ENCODE assay signal across 7 cellular contexts in genomic region chr12:94261781-94262180, GRCh38.
DNase-seq lines count a peak whose midpoint lies in the region; ATAC-seq and TF ChIP-seq lines count a peak whose summit lies in the region.

No MANE protein-coding gene starts in this region.

- peaks cover 28% of the 10 kb centered on the region for H3K4me1 Mint-ChIP-seq in activated T-helper 2 cell treated with anti-CD3 and anti-CD28 coated beads, Interferon-gamma antibody, Interleukin-2, Interleukin-4, amounts not matched to agents 10 μg/mL and 5 μg/mL and 100 μg/mL, durations not matched to agents 14 hours and 24 hours and 36 hours (ENCODE audit: low read depth)

- TF ChIP-seq CTCF in IMR-90 (conservative IDR thresholded peaks at IDR 0.05; ENCODE audit: low read depth, low read length) (no peak), stomach (IDR thresholded peaks at IDR 0.05) (no peak)

- peak overlapping the region; percentile 74 for H3K4ac ChIP-seq in IMR-90 (ENCODE audit: low read depth, low read length)

- peak overlapping the region; percentile 40 for H4K91ac ChIP-seq in IMR-90 (ENCODE audit: insufficient read depth, low read depth, low read length)

- H4K5ac ChIP-seq in IMR-90 (ENCODE audit: low read depth, low read length), result peak overlapping the region; percentile 67

- H2BK15ac ChIP-seq in IMR-90 (ENCODE audit: low read depth, low read length), result peak overlapping the region; percentile 7; the same call in 2 of the 3 replicates

- TF ChIP-seq EP300 in stomach (IDR thresholded peaks at IDR 0.05), result no peak

- no peaks in the 10 kb centered on the region for H3K36me3 ChIP-seq in IMR-90 (ENCODE audit: control insufficient read depth, insufficient read depth, low read length)
- no peaks in the 10 kb centered on the region for H3K36me3 ChIP-seq in stomach

- intact Hi-C loops in IMR-90 (cut with micrococcal nuclease), result no loop called here
- intact Hi-C loops in activated T-helper 2 cell treated with anti-CD3 and anti-CD28 coated beads, Interferon-gamma antibody, Interleukin-2, Interleukin-4, amounts not matched to agents 10 μg/mL and 5 μg/mL and 100 μg/mL, durations not matched to agents 14 hours and 24 hours and 36 hours (cut with micrococcal nuclease), result loop anchor here (1.0 to 2.0 kb wide), 4 partner anchors 53 to 197 kb away; partner anchors contain the start of genes CEP83 and PLXNC1
- intact Hi-C loops in right cardiac atrium (cut with DNase I), result no loop called here
- intact Hi-C loops in stomach (cut with DNase I; ENCODE audit: low total_unique reads), result no loop called here

- peaks cover 2% of the 10 kb centered on the region; the same call in 1 of the 2 replicates for H3K9me1 ChIP-seq in IMR-90 (ENCODE audit: insufficient read depth, low read length)

- WGBS in IMR-90 (ENCODE audit: extremely low coverage in 2 of 2, insufficient read length in 1 of 2), 2 experiments, result no CpG with 5 or more reads among the region's 3 CpGs
- 46% methylated on average over 3 of the region's 3 CpGs for WGBS in right cardiac atrium
- WGBS in stomach, 5 donors, result 56 to 71% (median 58%) methylated on average over 3 of the region's 3 CpGs

- H3K18ac ChIP-seq in IMR-90 (ENCODE audit: low read depth, low read length), result peak overlapping the region; percentile 70

- no TSS peak for BruUV-seq in IMR-90 (replicated peaks; lab: Mats Ljungman, UMichigan)

- H3K4me1 ChIP-seq in IMR-90 (ENCODE audit: control insufficient read depth, insufficient read depth, low read length), result peaks cover 8% of the 10 kb centered on the region
- H3K4me1 ChIP-seq in right cardiac atrium (ENCODE audit: control insufficient read depth, insufficient read depth, low read length), result peaks cover 8% of the 10 kb centered on the region
- H3K4me1 ChIP-seq in stomach, result peaks cover 16 to 35% (median 22%) of the 10 kb centered on the region in 4 donors

- H2BK20ac ChIP-seq in IMR-90 (ENCODE audit: low read depth, low read length), result peak overlapping the region; percentile 77

- peak overlapping the region; percentile 30 for H2BK120ac ChIP-seq in IMR-90 (ENCODE audit: low read depth, low read length)

- no peak overlapping the region for H3K4me3 Mint-ChIP-seq in activated T-helper 2 cell treated with anti-CD3 and anti-CD28 coated beads, Interferon-gamma antibody, Interleukin-2, Interleukin-4, amounts not matched to agents 10 μg/mL and 5 μg/mL and 100 μg/mL, durations not matched to agents 14 hours and 24 hours and 36 hours (ENCODE audit: low read depth)

- peak overlapping the region; percentile 51 for H3K4me3 ChIP-seq in IMR-90 (ENCODE audit: insufficient read depth, low read depth, low read length)
- peak overlapping the region; percentile 60 for H3K4me3 ChIP-seq in right cardiac atrium (ENCODE audit: low read length)
- peak overlapping the region; percentile 43 to 55 (median 47) for H3K4me3 ChIP-seq in stomach

- peak overlapping the region; percentile 61 for H3K4me2 ChIP-seq in IMR-90 (ENCODE audit: low read depth, low read length)

- H3K27ac ChIP-seq in IMR-90 (ENCODE audit: insufficient read depth, low read length), result peak overlapping the region; percentile 88
- H3K27ac ChIP-seq in right cardiac atrium (ENCODE audit: low read length), result peak overlapping the region; percentile 73
- H3K27ac ChIP-seq in stomach, result peak overlapping the region; percentile 18 to 90 (median 82)

- ATAC-seq in IMR-90 (ENCODE audit: low read depth) (no peak), right cardiac atrium (no peak)

- peak overlapping the region; percentile 91 for H3K27ac Mint-ChIP-seq in activated T-helper 2 cell treated with anti-CD3 and anti-CD28 coated beads, Interferon-gamma antibody, Interleukin-2, Interleukin-4, amounts not matched to agents 10 μg/mL and 5 μg/mL and 100 μg/mL, durations not matched to agents 14 hours and 24 hours and 36 hours

- no peaks in the 10 kb centered on the region for H3K9me3 Mint-ChIP-seq in activated T-helper 2 cell treated with anti-CD3 and anti-CD28 coated beads, Interferon-gamma antibody, Interleukin-2, Interleukin-4, amounts not matched to agents 10 μg/mL and 5 μg/mL and 100 μg/mL, durations not matched to agents 14 hours and 24 hours and 36 hours

- no peak overlapping the region for H2AK5ac ChIP-seq in IMR-90 (ENCODE audit: low read depth, low read length)

- dilution Hi-C loops in IMR-90 (cut with HindIII; ENCODE audit: low sequenced_read_pairs, unreplicated experiment), result no loop called here

- no peaks in the 10 kb centered on the region for H3K9me3 ChIP-seq in IMR-90 (ENCODE audit: control insufficient read depth, insufficient read depth, low read length)
- no peaks in the 10 kb centered on the region for H3K9me3 ChIP-seq in right cardiac atrium (ENCODE audit: control insufficient read depth, low read length)
- no peaks in the 10 kb centered on the region for H3K9me3 ChIP-seq in stomach

- H3K9ac ChIP-seq in IMR-90 (ENCODE audit: low read depth, low read length), result peak overlapping the region; percentile 8

- CTCF ChIA-PET in IMR-90 (lab: Yijun Ruan, JAX), result interaction anchor here (1.0 kb wide), 1 partner anchor 53 kb away, joined by 3 read pairs; no protein-coding TSS in a partner anchor

- H4K8ac ChIP-seq in IMR-90 (ENCODE audit: low read depth in 2 of 2, low read length in 2 of 2), result peak overlapping the region; percentile 82 to 99

- H2AFZ ChIP-seq in IMR-90 (replicated peaks; ENCODE audit: low read length, poor library complexity), result peak overlapping the region; percentile 93

- in situ Hi-C loops in IMR-90 (cut with MboI; ENCODE audit: low sequenced_read_pairs), result no loop called here

- H3K27me3 Mint-ChIP-seq in activated T-helper 2 cell treated with anti-CD3 and anti-CD28 coated beads, Interferon-gamma antibody, Interleukin-2, Interleukin-4, amounts not matched to agents 10 μg/mL and 5 μg/mL and 100 μg/mL, durations not matched to agents 14 hours and 24 hours and 36 hours (ENCODE audit: low read depth), result no peaks in the 10 kb centered on the region

- H3K27me3 ChIP-seq in IMR-90 (ENCODE audit: control insufficient read depth, insufficient read depth, low read length) (no peaks in the 10 kb centered on the region), right cardiac atrium (ENCODE audit: control insufficient read depth, insufficient read depth) (no peaks in the 10 kb centered on the region), stomach (no peaks in the 10 kb centered on the region)

- H2BK5ac ChIP-seq in IMR-90 (ENCODE audit: low read depth, low read length, poor library complexity, severe bottlenecking), result peak overlapping the region; percentile 29

- DNase-seq in IMR-90 (no peak), right cardiac atrium (no peak), stomach (no peak), NCI-H1105 treated with DMSO at 0.1 percent for 48 hours (lab: John Stamatoyannopoulos, UW) (no peak), COR-L47 (lab: John Stamatoyannopoulos, UW) (no peak), NCI-H2107 (lab: John Stamatoyannopoulos, UW) (no peak)
- DNase-seq in activated T-helper 2 cell treated with anti-CD3 and anti-CD28 coated beads, Interferon-gamma antibody, Interleukin-2, Interleukin-4, amounts not matched to agents 10 μg/mL and 5 μg/mL and 100 μg/mL, durations not matched to agents 14 hours and 24 hours and 36 hours (ENCODE audit: low spot score), result no peak

- H3K14ac ChIP-seq in IMR-90 (replicated peaks; ENCODE audit: low read depth, low read length), result peak overlapping the region; percentile 81

- H3K23ac ChIP-seq in IMR-90 (ENCODE audit: low read depth, low read length), result 0 out of 2 replicates have a peak overlapping the region, but pooled peaks have one; percentile 5

- TF ChIP-seq RAD21 in IMR-90 (IDR thresholded peaks at IDR 0.05; ENCODE audit: low read length), result no peak

- H3K56ac ChIP-seq in IMR-90 (ENCODE audit: extremely low read depth, insufficient read depth, low read length), result peak overlapping the region; percentile 17; the same call in 1 of the 2 replicates

- H3K36me3 Mint-ChIP-seq in activated T-helper 2 cell treated with anti-CD3 and anti-CD28 coated beads, Interferon-gamma antibody, Interleukin-2, Interleukin-4, amounts not matched to agents 10 μg/mL and 5 μg/mL and 100 μg/mL, durations not matched to agents 14 hours and 24 hours and 36 hours (ENCODE audit: low read depth), result peaks cover 45% of the 10 kb centered on the region

- H4K20me1 ChIP-seq in IMR-90 (ENCODE audit: insufficient read depth, low read length), result no peaks in the 10 kb centered on the region

- no peaks in the 10 kb centered on the region for H3K79me1 ChIP-seq in IMR-90 (ENCODE audit: low read depth in 1 of 2, low read length in 2 of 2)

- TF ChIP-seq POLR2A in IMR-90 (IDR thresholded peaks at IDR 0.05; ENCODE audit: low read depth, low read length) (no peak), stomach (IDR thresholded peaks at IDR 0.05) (no peak)

- H2AK9ac ChIP-seq in IMR-90 (replicated peaks; ENCODE audit: low read depth, low read length, poor library complexity), result no peak overlapping the region

- POLR2A ChIA-PET in IMR-90 (lab: Charles Lee; ENCODE audit: unreplicated experiment), result interaction anchor here (1.4 kb wide), 1 partner anchor 89 kb away, joined by 4 read pairs; no protein-coding TSS in a partner anchor

TF ChIP-seq in IMR-90, 13 proteins besides CTCF, POLR2A, EP300 and RAD21 (continues in another document):
- no peak for TF ChIP-seq RCOR1 (IDR thresholded peaks at IDR 0.05; ENCODE audit: insufficient replicate concordance, low read length)
- TF ChIP-seq ELK1 (IDR thresholded peaks at IDR 0.05; ENCODE audit: borderline replicate concordance, low read depth, low read length), result no peak
- no peak for TF ChIP-seq MAZ (IDR thresholded peaks at IDR 0.05; ENCODE audit: borderline replicate concordance, low read depth, low read length)
- no peak for TF ChIP-seq CHD1 (IDR thresholded peaks at IDR 0.05; ENCODE audit: low read depth, low read length)
- TF ChIP-seq FOS (IDR thresholded peaks at IDR 0.05; ENCODE audit: low read depth, low read length), result no peak
- TF ChIP-seq CEBPB (IDR thresholded peaks at IDR 0.05; ENCODE audit: low read depth, low read length), result no peak
- no peak for TF ChIP-seq SMC3 (IDR thresholded peaks at IDR 0.05; ENCODE audit: low read depth, low read length)
- no peak for TF ChIP-seq NFE2L2 (IDR thresholded peaks at IDR 0.05; ENCODE audit: low read depth, low read length)
- TF ChIP-seq RFX5 (IDR thresholded peaks at IDR 0.05; ENCODE audit: low read depth, low read length), result no peak
- no peak for TF ChIP-seq MAFK (IDR thresholded peaks at IDR 0.05; ENCODE audit: low read depth, low read length)
